Comparison of ENCODE assay signal across 18 cellular contexts in genomic region chr1:59188413-59189213, GRCh38.
"Had no signal": no experiment of that assay in that cellular context is flagged by ENCODE, and none has a peak within 500 bp of the region (broad histone marks: within the 10 kb centered on the region; RNA-seq: fewer than 3 reads in every experiment).

No MANE protein-coding gene starts in this region.

- H3K36me3 ChIP-seq: adrenal gland, colonic mucosa, esophagus muscularis mucosa, neutrophil, transverse colon had no signal

- H3K9me3 ChIP-seq: adrenal gland, colonic mucosa, neutrophil, transverse colon had no signal

- H3K27ac ChIP-seq: adrenal gland, colonic mucosa, neutrophil, parathyroid adenoma, transverse colon had no signal

- ATAC-seq: activated CD4-positive, alpha-beta T cell treated with anti-CD3 and anti-CD28 coated beads for 36 hours; activated T-cell treated with anti-CD3 and anti-CD28 coated beads, Interleukin-2, amount 50 U/mL, for 4 hours; natural killer cell had no signal

- H3K4me3 ChIP-seq: adrenal gland, colonic mucosa, esophagus muscularis mucosa, skin epidermis, transverse colon had no signal

- DNase-seq: activated CD4-positive, alpha-beta memory T cell treated with anti-CD3 and anti-CD28 coated beads for 36 hours; activated CD4-positive, alpha-beta T cell treated with anti-CD3 and anti-CD28 coated beads for 36 hours; activated effector memory CD4-positive, alpha-beta T cell treated with Interleukin-2 at 50 U/mL for 16 hours; activated T-cell treated with anti-CD3 and anti-CD28 coated beads, Interleukin-2, amount 50 U/mL, for 4 hours; adrenal gland; caudate nucleus; colonic mucosa; foreskin fibroblast; head of caudate nucleus; natural killer cell; stimulated activated CD4-positive, alpha-beta T cell treated with anti-CD3 and anti-CD28 coated beads, Interleukin-4, amount 100 ng/mL, for 24 hours; stimulated activated naive CD4-positive, alpha-beta T cell; T-helper 2 cell; transverse colon had no signal

- H3K4me1 ChIP-seq: adrenal gland, colonic mucosa, parathyroid adenoma, transverse colon had no signal

- H3K27me3 ChIP-seq: adrenal gland, colonic mucosa, esophagus muscularis mucosa, neutrophil, transverse colon had no signal
